ENCODE assay signal across 21 cellular contexts in the genomic region with DNA sequence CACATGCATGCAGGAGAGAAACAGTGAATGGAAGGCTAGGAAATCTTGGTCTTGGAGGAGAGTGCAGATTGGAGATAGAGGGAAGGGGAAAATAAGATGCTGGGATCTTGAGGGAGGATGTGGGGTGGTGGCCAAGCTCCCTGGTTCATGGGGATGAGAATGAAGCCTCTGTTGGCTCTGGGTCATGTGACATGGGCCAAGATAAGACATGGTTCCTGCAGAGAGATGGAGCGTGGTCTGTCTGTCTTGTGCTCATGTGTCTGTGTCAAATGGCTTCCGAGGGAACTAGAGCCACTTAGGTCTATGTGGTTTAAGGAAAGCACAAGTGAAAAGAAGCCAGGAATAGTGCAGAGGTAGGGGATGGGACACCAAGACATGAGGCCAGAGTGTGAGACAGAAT. TPM values are rescaled to one million over a fixed set of nuclear protein-coding genes. Genes with fewer than 3 reads are reported as not detected.
DNase-seq lines count a peak whose midpoint lies in the region; ATAC-seq, FAIRE-seq and TF ChIP-seq lines count a peak whose summit lies in the region.
"Had no signal": no experiment of that assay in that cellular context is flagged by ENCODE, and none has a peak within 500 bp of the region (broad histone marks: within the 10 kb centered on the region; RNA-seq: fewer than 3 reads in every experiment).

No MANE protein-coding gene starts in this region.

- ATAC-seq in GM12878 (no peak), GM21526 (IDR thresholded peaks at IDR 0.05; ENCODE audit: low FRiP score, unreplicated experiment) (no peak)
- ATAC-seq: CD8-positive, alpha-beta T cell; HCT116 had no signal

- SMC1A ChIA-PET in GM12878 (lab: Charles Lee; ENCODE audit: uncharacterized antibody, unreplicated experiment) = interaction anchor here (1.0 to 13.1 kb wide), 13 partner anchors 13 to 283 kb away, joined by 3 to 237 read pairs (median 11); a partner anchor contains a TSS

- no peaks in the 10 kb centered on the region; the same call in 2 of the 3 replicates for H3K9me3 ChIP-seq in GM12878 (replicated peaks; ENCODE audit: control insufficient read depth, insufficient read depth, low read length)
- no peaks in the 10 kb centered on the region for H3K9me3 ChIP-seq in HAP-1
- H3K9me3 ChIP-seq: A549, BE2C, Caco-2 had no signal

- H3K4me1 ChIP-seq in GM12878 (ENCODE audit: control insufficient read depth, insufficient read depth, low read length) = peaks cover 41% of the 10 kb centered on the region
- H3K4me1 ChIP-seq in HAP-1 = no peaks in the 10 kb centered on the region
- H3K4me1 ChIP-seq: BE2C had no signal

- peaks cover 20 to 37% (median 29%) of the 10 kb centered on the region in 3 donors for H3K27me3 Mint-ChIP-seq in CD14-positive monocyte (ENCODE audit: low read depth in 3 of 3)

- RAD21 ChIA-PET in GM12878 (lab: Charles Lee; ENCODE audit: unreplicated experiment) = interaction anchor here (0.8 to 8.4 kb wide), 15 partner anchors 10 to 82 kb away, joined by 3 to 110 read pairs (median 19); a partner anchor contains a TSS

- peaks cover 0 to 3% (median 0%) of the 10 kb centered on the region in 7 donors for H3K9me3 Mint-ChIP-seq in CD14-positive monocyte
- H3K9me3 Mint-ChIP-seq: CD8-positive, alpha-beta T cell had no signal

- BruUV-seq in GM12878 (replicated peaks; lab: Mats Ljungman, UMichigan) = no TSS peak

- no peaks in the 10 kb centered on the region for H3K79me2 ChIP-seq in GM12878 (ENCODE audit: control insufficient read depth, insufficient read depth, low read length)

- CTCF ChIA-PET in GM12878 (lab: Yijun Ruan, JAX) = interaction anchor here (0.8 to 8.8 kb wide), 11 partner anchors 10 to 102 kb away, joined by 3 to 86 read pairs (median 7); no protein-coding TSS in a partner anchor

- H4K20me1 ChIP-seq in GM12878 (ENCODE audit: control insufficient read depth, insufficient read depth) = no peaks in the 10 kb centered on the region

- no peak for TF ChIP-seq POLR2A in GM12878 (IDR thresholded peaks at IDR 0.05; ENCODE audit: low read depth, low read length)

- no peak for TF ChIP-seq RAD21 in GM12878 (IDR thresholded peaks at IDR 0.05; ENCODE audit: insufficient read depth, low read depth, low read length)

- H3K4me2 ChIP-seq in GM12878 (ENCODE audit: control insufficient read depth, insufficient read depth) = no peak overlapping the region
- H3K4me2 ChIP-seq: A549 had no signal

- intact Hi-C loops in CD14-positive monocyte (cut with micrococcal nuclease) = loop anchor here in 1 of 2 donors (5.0 kb wide), 2 partner anchors 55 to 65 kb away; no protein-coding TSS in a partner anchor
- intact Hi-C loops in GM12878 (cut with micrococcal nuclease; ENCODE audit: unreplicated experiment) = loop anchor here (5.0 kb wide), 1 partner anchor 40 kb away; no protein-coding TSS in a partner anchor
- intact Hi-C loops in posterior vena cava (cut with DNase I) = no loop called here

- no peaks in the 10 kb centered on the region for H3K36me3 ChIP-seq in GM12878 (ENCODE audit: control insufficient read depth in 2 of 2, insufficient read depth in 2 of 2, low read length in 1 of 2)
- no peaks in the 10 kb centered on the region for H3K36me3 ChIP-seq in HAP-1 (replicated peaks)
- H3K36me3 ChIP-seq: BE2C had no signal

- DNase-seq in CD14-positive monocyte (ENCODE audit: low spot score) = peak; percentile 20
- DNase-seq in GM12878 (ENCODE audit: low read depth, low spot score) = no peak
- peak; percentile 2 for DNase-seq in posterior vena cava (ENCODE audit: low spot score)
- DNase-seq in GOT3 (lab: John Stamatoyannopoulos, UW) = no peak
- no peak for DNase-seq in HAP-1 (ENCODE audit: low spot score in 2 of 2)
- DNase-seq: 8988T; ACHN; AML-193; BE2C; C1 segment of cervical spinal cord; Caco-2; CD4-positive, CD25-positive, alpha-beta regulatory T cell; CD8-positive, alpha-beta T cell; DMS153; DND-41; H7 had no signal

- in situ Hi-C loops in GM12878 (cut with MboI) (no loop called here), HAP-1 (cut with MboI; ENCODE audit: low sequenced_read_pairs) (no loop called here)

- H2AFZ ChIP-seq in GM12878 (ENCODE audit: control insufficient read depth, low read depth, low read length) = no peak overlapping the region

- H3K36me3 Mint-ChIP-seq in CD14-positive monocyte = no peaks in the 10 kb centered on the region
- H3K36me3 Mint-ChIP-seq: CD4-positive, CD25-positive, alpha-beta regulatory T cell; CD8-positive, alpha-beta T cell had no signal

- H3K9ac ChIP-seq in GM12878 (ENCODE audit: control insufficient read depth, insufficient read depth, low read length) = no peak overlapping the region

- FAIRE-seq in GM12878 (lab: Jason Lieb, UNC) = no peak
- FAIRE-seq: G401.6, H1 had no signal

- H3K4me3 Mint-ChIP-seq in CD14-positive monocyte = peak overlapping the region in 1 of 2 donors; percentile 46
- H3K4me3 Mint-ChIP-seq: CD4-positive, CD25-positive, alpha-beta regulatory T cell; CD8-positive, alpha-beta T cell had no signal

- H3K4me3 ChIP-seq in GM12878 (no peak overlapping the region), HAP-1 (no peak overlapping the region)
- H3K4me3 ChIP-seq: A549 had no signal

- H3K27ac ChIP-seq in GM12878 (ENCODE audit: control insufficient read depth, insufficient read depth) = peak overlapping the region; percentile 68
- H3K27ac ChIP-seq: A549 had no signal

- POLR2A ChIA-PET in GM12878 (lab: Charles Lee) = interaction anchor here (1.2 to 6.6 kb wide), 11 partner anchors 9 to 85 kb away, joined by 3 to 67 read pairs (median 11); no protein-coding TSS in a partner anchor

- H3K27me3 ChIP-seq in GM12878 (replicated peaks in 1 of 2; ENCODE audit: control insufficient read depth in 2 of 2, insufficient read depth in 2 of 2, low read length in 1 of 2) = no peaks in the 10 kb centered on the region
- H3K27me3 ChIP-seq in HAP-1 (ENCODE audit: low read depth) = peaks cover 3% of the 10 kb centered on the region; the same call in 1 of the 2 replicates
- H3K27me3 ChIP-seq: BE2C had no signal

- TF ChIP-seq CTCF in CD14-positive monocyte (IDR thresholded peaks at IDR 0.05) (no peak), GM12878 (IDR thresholded peaks at IDR 0.05 in 2 of 3, conservative IDR thresholded peaks at IDR 0.05 in 1 of 3; ENCODE audit: control insufficient read depth in 2 of 3, extremely low read depth in 1 of 3, insufficient read depth in 1 of 3, low read depth in 3 of 3, low read length in 3 of 3) (no peak)

- 47% methylated on average over 2 of the region's 2 CpGs for WGBS in GM12878 (ENCODE audit: insufficient coverage, insufficient replicate concordance, low lambda C conversion rate, missing lambda C conversion rate)

- H3K4me1 Mint-ChIP-seq in CD14-positive monocyte = peaks cover 27% of the 10 kb centered on the region
- H3K4me1 Mint-ChIP-seq: CD4-positive, CD25-positive, alpha-beta regulatory T cell had no signal

- H3K27ac Mint-ChIP-seq in CD14-positive monocyte = peak overlapping the region in 1 of 7 donors; percentile 15
- H3K27ac Mint-ChIP-seq: CD4-positive, CD25-positive, alpha-beta regulatory T cell; CD8-positive, alpha-beta T cell had no signal

- no peak for TF ChIP-seq EP300 in GM12878 (IDR thresholded peaks at IDR 0.05; ENCODE audit: borderline replicate concordance in 1 of 2, control insufficient read depth in 1 of 2, low read depth in 2 of 2, low read length in 2 of 2)

RNA-seq across cellular contexts. Expression of a gene that starts 30.8 kb away (rescaled TPM):
- polyA plus RNA-seq in CD14-positive monocyte (10 to 100 TPM in 1 of 2 donors, 1 to 10 TPM in 1; 5.7 to 10.8 TPM), GM12878 (2011; rRNA removed) (0.05 and 0.06 TPM in 2 replicates), GM12878 (2014; fragmentation: Illumina TruSeq; extraction: Trizol) (2.5 and 4.0 TPM in 2 replicates), GM12878 (2014; fragmentation: Nextera tagmentation; extraction: Ambion mirVana) (1 to 10 TPM; 1.8 to 3.1 TPM), GM12878 (2014; rRNA removed) (2.8 and 3.1 TPM in 2 replicates), GM12878 (2016; fragmentation: Nextera tagmentation; extraction: Ambion mirVana) (1 to 10 TPM in 1 of 2 experiments, under 1 TPM in 1; 0.53 to 1.1 TPM)
- total RNA-seq in GM12878 (2013; cell fraction: nucleolus; rRNA removed) = 1.3 and 1.4 TPM in 2 replicates
- total RNA-seq in GM12878 (2014; rRNA removed) (2.8 and 2.9 TPM in 2 replicates), GM12878 (2014; rRNA removed; fragmentation: Illumina TruSeq; extraction: Trizol) (1.9 and 2.5 TPM in 2 replicates), GM12878 (2021) (2.3 and 2.8 TPM in 2 replicates), posterior vena cava (1 to 10 TPM in 1 of 2 donors, under 1 TPM in 1; 0.95 to 1.8 TPM)
- polyA plus RNA-seq in GM12878 (2011; ENCODE audit: low read depth) = 2.5 TPM
- 0.03 and 0.08 TPM in 2 replicates for polyA plus RNA-seq in GM12878 (2011; cell fraction: cytosol; rRNA removed)
- not detected in 2 replicates for polyA plus RNA-seq in GM12878 (2011; cell fraction: nucleus; rRNA removed)
- 2.0 and 3.2 TPM in 2 replicates for polyA plus RNA-seq in GM12878 (2012)
- polyA minus RNA-seq in GM12878 (2011; rRNA and poly(A)+ RNA removed) = 0.10 TPM in 1 of 2 replicates, not detected in the other
- polyA minus RNA-seq in GM12878 (2011; cell fraction: cytosol; rRNA and poly(A)+ RNA removed) = not detected in 2 replicates
- polyA minus RNA-seq in GM12878 (2011; cell fraction: nucleus; rRNA and poly(A)+ RNA removed) = 0.19 TPM in 1 of 2 replicates, not detected in the other
- total RNA-seq: Caco-2; CD4-positive, CD25-positive, alpha-beta regulatory T cell; H1; H7 had no signal
- polyA plus RNA-seq: CD4-positive, CD25-positive, alpha-beta regulatory T cell; H1 had no signal

RNA-seq across cellular contexts. Expression of a gene that starts 46.4 kb away (rescaled TPM):
- polyA plus RNA-seq in CD14-positive monocyte = under 1 TPM in 1 of 2 donors, not detected in 1; 0.17 TPM
- not detected in 2 replicates for total RNA-seq in GM12878 (2013; cell fraction: nucleolus; rRNA removed)
- not detected in 2 replicates for total RNA-seq in GM12878 (2014; rRNA removed)
- not detected in 2 replicates for total RNA-seq in GM12878 (2014; rRNA removed; fragmentation: Illumina TruSeq; extraction: Trizol)
- total RNA-seq in GM12878 (2021) = 0.13 TPM in 1 of 2 replicates, not detected in the other
- polyA plus RNA-seq in GM12878 (2011; ENCODE audit: low read depth) = not detected
- not detected in 2 replicates for polyA plus RNA-seq in GM12878 (2011; rRNA removed)
- polyA plus RNA-seq in GM12878 (2011; cell fraction: cytosol; rRNA removed) = not detected in 2 replicates
- 0.10 TPM in 1 of 2 replicates, not detected in the other for polyA plus RNA-seq in GM12878 (2011; cell fraction: nucleus; rRNA removed)
- 0.25 TPM in 1 of 2 replicates, not detected in the other for polyA plus RNA-seq in GM12878 (2012)
- not detected in 2 replicates for polyA plus RNA-seq in GM12878 (2014; fragmentation: Illumina TruSeq; extraction: Trizol)
- polyA plus RNA-seq in GM12878 (2014; fragmentation: Nextera tagmentation; extraction: Ambion mirVana) = not detected
- not detected in 2 replicates for polyA plus RNA-seq in GM12878 (2014; rRNA removed)
- polyA plus RNA-seq in GM12878 (2016; fragmentation: Nextera tagmentation; extraction: Ambion mirVana) = not detected
- polyA minus RNA-seq in GM12878 (2011; rRNA and poly(A)+ RNA removed) = not detected in 2 replicates
- polyA minus RNA-seq in GM12878 (2011; cell fraction: cytosol; rRNA and poly(A)+ RNA removed) = not detected in 2 replicates
- polyA minus RNA-seq in GM12878 (2011; cell fraction: nucleus; rRNA and poly(A)+ RNA removed) = not detected in 2 replicates
- total RNA-seq in posterior vena cava = under 1 TPM in 1 of 2 donors, not detected in 1; 0.28 TPM
- total RNA-seq: Caco-2; CD4-positive, CD25-positive, alpha-beta regulatory T cell; CD8-positive, alpha-beta T cell; H1; H7 had no signal
- polyA plus RNA-seq: A549; CD4-positive, CD25-positive, alpha-beta regulatory T cell; H1 had no signal

RNA-seq across cellular contexts. Expression of a gene that starts 59.0 kb away (rescaled TPM):
- polyA plus RNA-seq in CD14-positive monocyte = 1 to 10 TPM; 1.2 TPM
- 0.42 and 0.44 TPM in 2 replicates for total RNA-seq in GM12878 (2013; cell fraction: nucleolus; rRNA removed)
- not detected in 2 replicates for total RNA-seq in GM12878 (2014; rRNA removed)
- total RNA-seq in GM12878 (2014; rRNA removed; fragmentation: Illumina TruSeq; extraction: Trizol) = not detected in 2 replicates
- 0.18 TPM in 1 of 2 replicates, not detected in the other for total RNA-seq in GM12878 (2021)
- not detected for polyA plus RNA-seq in GM12878 (2011; ENCODE audit: low read depth)
- not detected in 2 replicates for polyA plus RNA-seq in GM12878 (2011; rRNA removed)
- not detected in 2 replicates for polyA plus RNA-seq in GM12878 (2011; cell fraction: cytosol; rRNA removed)
- 0.12 and 0.36 TPM in 2 replicates for polyA plus RNA-seq in GM12878 (2011; cell fraction: nucleus; rRNA removed)
- 0.15 TPM in 1 of 2 replicates, not detected in the other for polyA plus RNA-seq in GM12878 (2012)
- 0.15 TPM in 1 of 2 replicates, not detected in the other for polyA plus RNA-seq in GM12878 (2014; fragmentation: Illumina TruSeq; extraction: Trizol)
- polyA plus RNA-seq in GM12878 (2014; fragmentation: Nextera tagmentation; extraction: Ambion mirVana) = not detected
- not detected in 2 replicates for polyA plus RNA-seq in GM12878 (2014; rRNA removed)
- not detected for polyA plus RNA-seq in GM12878 (2016; fragmentation: Nextera tagmentation; extraction: Ambion mirVana)
- not detected in 2 replicates for polyA minus RNA-seq in GM12878 (2011; rRNA and poly(A)+ RNA removed)
- not detected in 2 replicates for polyA minus RNA-seq in GM12878 (2011; cell fraction: cytosol; rRNA and poly(A)+ RNA removed)
- polyA minus RNA-seq in GM12878 (2011; cell fraction: nucleus; rRNA and poly(A)+ RNA removed) = not detected in 2 replicates
- under 1 TPM in 1 of 2 donors, not detected in 1; 0.14 TPM for total RNA-seq in posterior vena cava
- total RNA-seq: Caco-2; CD8-positive, alpha-beta T cell; H1; H7 had no signal
- polyA plus RNA-seq: A549, H1 had no signal

Comparison
In these comparisons a context has a peak if more than half of its experiments do, and no peak if none do; other contexts are left out.
1. DNase-seq: peak in CD14-positive monocyte (single experiment) and posterior vena cava (single experiment); none in GM12878 (single experiment), GOT3 (single experiment) and HAP-1 (0 of 2).